8 cellular contexts compared by ENCODE assay signal in genomic region chr2:33275689-33276444, GRCh38.
A peak's percentile ranks its signal among the peaks of the same experiment; 100 is the strongest.
DNase-seq lines count a peak whose midpoint lies in the region; ATAC-seq lines count a peak whose summit lies in the region.

No MANE protein-coding gene starts in this region.

- ATAC-seq in GM19023 (IDR thresholded peaks at IDR 0.05; ENCODE audit: unreplicated experiment) (no peak), GM21423 (IDR thresholded peaks at IDR 0.05; ENCODE audit: unreplicated experiment) (no peak)

- peak; percentile 83 for DNase-seq in EL
- peak; percentile 32 to 70 for DNase-seq in SHP77 (lab: John Stamatoyannopoulos, UW)
- peak; percentile 1 for DNase-seq in effector CD8-positive, alpha-beta T cell (lab: John Stamatoyannopoulos, UW)
- DNase-seq in renal cortical epithelial cell (ENCODE audit: low read depth) = peak; percentile 61
- no peak for DNase-seq in NCI-H2196 (lab: John Stamatoyannopoulos, UW; ENCODE audit: unreplicated experiment)
- no peak for DNase-seq in NCI-H524 treated with DMSO at 0.1 percent for 48 hours (lab: John Stamatoyannopoulos, UW)

Comparison
In these comparisons a context has a peak if more than half of its experiments do, and no peak if none do; other contexts are left out.
1. DNase-seq: peak in EL (single experiment), SHP77 (2 of 2), effector CD8-positive, alpha-beta T cell (single experiment) and renal cortical epithelial cell (single experiment); none in NCI-H2196 (single experiment) and NCI-H524 treated with DMSO at 0.1 percent for 48 hours (single experiment).